ENCODE assay signal across 9 cellular contexts in genomic region chr7:94223375-94224084, GRCh38.
DNase-seq lines count a peak whose midpoint lies in the region; ATAC-seq lines count a peak whose summit lies in the region.
"Had no signal": no experiment of that assay in that cellular context is flagged by ENCODE, and none has a peak within 500 bp of the region (broad histone marks: within the 10 kb centered on the region; RNA-seq: fewer than 3 reads in every experiment).

No MANE protein-coding gene starts in this region.

- H3K27ac ChIP-seq in SK-N-MC: peak overlapping the region; percentile 90
- H3K27ac ChIP-seq: HL-60 had no signal

- no peaks in the 10 kb centered on the region for H3K9me3 ChIP-seq in SK-N-MC (ENCODE audit: low read depth, low read length)

- H3K36me3 ChIP-seq in SK-N-MC (ENCODE audit: insufficient read depth, low read length): no peaks in the 10 kb centered on the region

- H3K9ac ChIP-seq in SK-N-MC (ENCODE audit: insufficient read length): peak overlapping the region; percentile 24

- H3K4me3 ChIP-seq in SK-N-MC: peak overlapping the region; percentile 75

- ATAC-seq in GM21390 (IDR thresholded peaks at IDR 0.05; ENCODE audit: unreplicated experiment) (no peak), HG03521 (IDR thresholded peaks at IDR 0.05; ENCODE audit: unreplicated experiment) (no peak), GM21737 (IDR thresholded peaks at IDR 0.05; ENCODE audit: unreplicated experiment) (no peak)

- DNase-seq in DMS153 treated with DMSO at 0.1 percent for 48 hours (lab: John Stamatoyannopoulos, UW; ENCODE audit: unreplicated experiment) (peak; percentile 37), HT-29 (ENCODE audit: low spot score) (peak; percentile 59), SK-N-MC (ENCODE audit: low read depth, low spot score) (peak; percentile 83), islet precursor cell (peak; percentile 89), HPDE6-E6E7 (ENCODE audit: extremely low spot score) (no peak)
